Comparison of ENCODE assay signal across 17 cellular contexts in genomic region chr3:12237912-12238650, GRCh38. TPM values are rescaled to one million over a fixed set of nuclear protein-coding genes. Genes with fewer than 3 reads are reported as not detected.
DNase-seq lines count a peak whose midpoint lies in the region; ATAC-seq, FAIRE-seq and TF ChIP-seq lines count a peak whose summit lies in the region.
"Had no signal": no experiment of that assay in that cellular context is flagged by ENCODE, and none has a peak within 500 bp of the region (broad histone marks: within the 10 kb centered on the region; RNA-seq: fewer than 3 reads in every experiment).

No MANE protein-coding gene starts in this region.

- TF ChIP-seq EP300 in SK-N-SH (IDR thresholded peaks at IDR 0.05; ENCODE audit: borderline replicate concordance in 1 of 2, low read depth in 1 of 2, low read length in 1 of 2): no peak

- POLR2A ChIA-PET in SK-N-SH (lab: Yijun Ruan, JAX): no interaction called here

- TF ChIP-seq RAD21 in SK-N-SH (IDR thresholded peaks at IDR 0.05; ENCODE audit: low read length): no peak

- H3F3A ChIP-seq in SK-N-SH (replicated peaks; ENCODE audit: insufficient read depth): no peaks in the 10 kb centered on the region

- no peaks in the 10 kb centered on the region for H3K9me3 ChIP-seq in SK-N-SH
- H3K9me3 ChIP-seq: BLaER1, MG63 had no signal

- no peak for DNase-seq in SK-N-SH
- peak; percentile 55 for DNase-seq in amniotic epithelial cell (ENCODE audit: low read depth)
- peak; percentile 59 for DNase-seq in fibroblast of mammary gland (ENCODE audit: low read depth)
- DNase-seq in urothelium cell line (ENCODE audit: low spot score): peak; percentile 81
- no peak for DNase-seq in cerebellar nuclear complex (lab: John Stamatoyannopoulos, UW)
- no peak for DNase-seq in NCI-H1092 (lab: John Stamatoyannopoulos, UW)
- no peak for DNase-seq in HT-29 (ENCODE audit: low spot score)
- DNase-seq: H7, KG1, MG63, NCI-H1105, NCI-H1694 treated with DMSO at 0.1 percent for 48 hours, NCI-H345, NCI-H526 treated with DMSO at 0.1 percent for 48 hours had no signal

- H3K4me3 ChIP-seq in SK-N-SH (ENCODE audit: low read depth in 2 of 2, low read length in 1 of 2) (no peak overlapping the region), fibroblast of mammary gland (ENCODE audit: control insufficient read depth, low read depth, low read length) (no peak overlapping the region)
- H3K4me3 ChIP-seq: BLaER1, MG63 had no signal

- no peak overlapping the region for H2AFZ ChIP-seq in SK-N-SH (ENCODE audit: low read depth)

- no peaks in the 10 kb centered on the region for H4K20me1 ChIP-seq in SK-N-SH (ENCODE audit: insufficient read depth)
- H4K20me1 ChIP-seq: BLaER1 had no signal

- 89% methylated on average over 6 of the region's 6 CpGs for WGBS in SK-N-SH (ENCODE audit: low lambda C conversion rate)

- TF ChIP-seq CTCF in SK-N-SH (IDR thresholded peaks at IDR 0.05) (no peak), fibroblast of mammary gland (conservative IDR thresholded peaks at IDR 0.05; ENCODE audit: control insufficient read depth, insufficient read depth, low read depth, low read length) (no peak)

- no peaks in the 10 kb centered on the region; a peak in 1 of 4 replicates for H3K4me1 ChIP-seq in SK-N-SH (ENCODE audit: control insufficient read depth in 1 of 2, insufficient read depth in 2 of 2, low read depth in 1 of 2, low read length in 1 of 2)
- H3K4me1 ChIP-seq: BLaER1 had no signal

- no peak for FAIRE-seq in urothelium cell line (lab: Jason Lieb, UNC)

- H3K36me3 ChIP-seq in SK-N-SH (replicated peaks in 1 of 2; ENCODE audit: control insufficient read depth in 1 of 2, insufficient read depth in 2 of 2, low read length in 1 of 2): no peaks in the 10 kb centered on the region
- H3K36me3 ChIP-seq: BLaER1, MG63 had no signal

- H3K27me3 ChIP-seq in SK-N-SH (ENCODE audit: insufficient read depth): no peaks in the 10 kb centered on the region
- H3K27me3 ChIP-seq: BLaER1, MG63 had no signal

- no peaks in the 10 kb centered on the region for H3K79me2 ChIP-seq in SK-N-SH (ENCODE audit: insufficient read depth)

- CTCF ChIA-PET in SK-N-SH (lab: Yijun Ruan, JAX): interaction anchor here (1.0 kb wide), 1 partner anchor 39 kb away, joined by 3 read pairs; no protein-coding TSS in a partner anchor

- no peaks in the 10 kb centered on the region for H3K9me2 ChIP-seq in SK-N-SH

- H3K27ac ChIP-seq in SK-N-SH (ENCODE audit: low read depth in 2 of 2, low read length in 1 of 2): no peak overlapping the region
- H3K27ac ChIP-seq: 22Rv1, BLaER1 had no signal

- no peak overlapping the region for H3K4me2 ChIP-seq in SK-N-SH
- H3K4me2 ChIP-seq: BLaER1 had no signal

- no peak overlapping the region for H3K9ac ChIP-seq in SK-N-SH
- H3K9ac ChIP-seq: BLaER1 had no signal

- ATAC-seq in SK-N-SH treated with all-trans-retinoic acid at 6 μM for 48 hours: 0 out of 3 replicates have a peak, but pooled peaks have one; percentile 18

TF ChIP-seq in SK-N-SH treated with all-trans-retinoic acid at 6 μM for 48 hours, 23 proteins besides CTCF, POLR2A, EP300 and RAD21:
- TF ChIP-seq ZNF8 (CRISPR knock-in tag; IDR thresholded peaks at IDR 0.05) (no peak), ESRRG (CRISPR knock-in tag; IDR thresholded peaks at IDR 0.05) (no peak), RARB (CRISPR knock-in tag; IDR thresholded peaks at IDR 0.05) (no peak), CREB5 (CRISPR knock-in tag; IDR thresholded peaks at IDR 0.05; ENCODE audit: low read depth) (no peak), CSDC2 (CRISPR knock-in tag; IDR thresholded peaks at IDR 0.05) (no peak), BACH2 (CRISPR knock-in tag; IDR thresholded peaks at IDR 0.05; ENCODE audit: borderline replicate concordance) (no peak), TCF4 (CRISPR knock-in tag; IDR thresholded peaks at IDR 0.05; ENCODE audit: borderline replicate concordance) (no peak)

TF ChIP-seq in SK-N-SH, 30 proteins besides CTCF, POLR2A, EP300 and RAD21:
- TF ChIP-seq FOXM1 (IDR thresholded peaks at IDR 0.05; ENCODE audit: low read depth) (no peak), TCF12 (IDR thresholded peaks at IDR 0.05) (no peak), JUND (IDR thresholded peaks at IDR 0.05) (no peak), SIN3A (IDR thresholded peaks at IDR 0.05; ENCODE audit: borderline replicate concordance, low read depth, low read length) (no peak), RXRA (IDR thresholded peaks at IDR 0.05; ENCODE audit: borderline replicate concordance, low read depth) (no peak), ELF1 (IDR thresholded peaks at IDR 0.05) (no peak), FOSL2 (IDR thresholded peaks at IDR 0.05; ENCODE audit: borderline replicate concordance, low read depth) (no peak), POLR2AphosphoS5 (IDR thresholded peaks at IDR 0.05; ENCODE audit: low read depth, low read length) (no peak), GABPA (IDR thresholded peaks at IDR 0.05; ENCODE audit: low read depth) (no peak)

RNA-seq across cellular contexts. Expression of gene PPARG, which starts 50.8 kb away (rescaled TPM):
- 2.5 and 2.8 TPM in 2 replicates for polyA plus RNA-seq in SK-N-SH (2012; rRNA removed)
- 3.3 and 3.4 TPM in 2 replicates for polyA plus RNA-seq in SK-N-SH (2012; cell fraction: cytosol; rRNA removed)
- polyA plus RNA-seq in SK-N-SH (2012; cell fraction: nucleus; rRNA removed): 1.3 and 1.7 TPM in 2 replicates
- total RNA-seq in HT-29 (2014; rRNA removed; shearing (Covaris generic)): 60.2 and 64.8 TPM in 2 replicates

Comparison
In these comparisons a context has a peak if more than half of its experiments do, and no peak if none do; other contexts are left out.
1. DNase-seq: peak in amniotic epithelial cell (single experiment), fibroblast of mammary gland (single experiment) and urothelium cell line (single experiment); none in SK-N-SH (single experiment), cerebellar nuclear complex (0 of 2), NCI-H1092 (single experiment) and HT-29 (single experiment).